12 cellular contexts compared by ENCODE assay signal in the genomic region with DNA sequence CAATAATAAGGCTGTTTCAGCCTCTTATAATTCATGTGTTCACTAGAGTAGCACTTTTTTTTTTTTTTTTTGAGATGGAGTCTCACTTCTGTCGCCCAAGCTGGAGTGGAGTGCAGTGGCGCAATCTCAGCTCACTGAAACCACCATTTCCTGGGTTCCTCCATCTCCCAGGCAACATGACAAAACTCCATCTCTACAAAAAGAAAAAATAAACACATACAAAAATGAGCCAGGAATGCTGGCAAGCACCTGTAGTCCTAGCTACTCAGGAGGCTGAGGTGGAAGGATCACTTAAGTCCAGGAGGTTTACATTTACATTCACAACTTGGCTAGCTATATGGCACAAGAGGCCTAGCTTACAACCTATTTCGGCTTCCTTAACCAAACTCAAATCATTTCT. TPM values are rescaled to one million over a fixed set of nuclear protein-coding genes. Genes with fewer than 3 reads are reported as not detected.
A peak's percentile ranks its signal among the peaks of the same experiment; 100 is the strongest.
DNase-seq lines count a peak whose midpoint lies in the region; ATAC-seq and TF ChIP-seq lines count a peak whose summit lies in the region.
"Had no signal": no experiment of that assay in that cellular context is flagged by ENCODE, and none has a peak within 500 bp of the region (broad histone marks: within the 10 kb centered on the region; RNA-seq: fewer than 3 reads in every experiment).

No MANE protein-coding gene starts in this region.

- DNase-seq in activated T-cell treated with anti-CD3 and anti-CD28 coated beads, Interleukin-2, amount 50 U/mL, for 72 hours = no peak
- DNase-seq in activated T-cell treated with anti-CD3 and anti-CD28 coated beads, Interleukin-2, amount 50 U/mL, for 48 hours = no peak
- DNase-seq in MV-4-11 (lab: John Stamatoyannopoulos, UW) (peak; percentile 87), spleen (peak; percentile 78), NCI-H748 (lab: John Stamatoyannopoulos, UW; ENCODE audit: unreplicated experiment) (no peak), Peyer's patch (no peak), adrenal gland (no peak)
- DNase-seq: EL, NCI-H2171, occipital lobe had no signal

- H3K4me1 ChIP-seq in spleen (peaks cover 5 to 69% (median 32%) of the 10 kb centered on the region in 6 donors), Peyer's patch (no peaks in the 10 kb centered on the region), adrenal gland (replicated peaks in 1 of 2) (peaks cover 0 to 4% of the 10 kb centered on the region in 2 donors)

- ATAC-seq in activated T-cell treated with anti-CD3 and anti-CD28 coated beads, Interleukin-2, amount 50 U/mL, for 72 hours (replicated peaks in 1 of 2) = peak in 1 of 2 donors; percentile 30
- ATAC-seq: GM23338 had no signal

- peaks cover 21% of the 10 kb centered on the region for H3K4me1 Mint-ChIP-seq in activated T-cell treated with anti-CD3 and anti-CD28 coated beads, Interleukin-2, amount 50 U/mL, for 72 hours (ENCODE audit: low read depth)
- peaks cover 24% of the 10 kb centered on the region for H3K4me1 Mint-ChIP-seq in dendritic cell treated with granulocyte-macrophage colony-stimulating factor and Interleukin-4, amounts not matched to agents 40 ng/mL and 50 ng/mL, for 4 days (ENCODE audit: low read depth)

- peak overlapping the region in 1 of 8 donors; percentile 19 for H3K4me3 ChIP-seq in spleen
- no peak overlapping the region for H3K4me3 ChIP-seq in Peyer's patch
- no peak overlapping the region for H3K4me3 ChIP-seq in adrenal gland
- H3K4me3 ChIP-seq: GM23338 had no signal

- H3K27ac Mint-ChIP-seq in activated T-cell treated with anti-CD3 and anti-CD28 coated beads, Interleukin-2, amount 50 U/mL, for 72 hours = peak overlapping the region; percentile 54
- peak overlapping the region; percentile 75 for H3K27ac Mint-ChIP-seq in dendritic cell treated with granulocyte-macrophage colony-stimulating factor and Interleukin-4, amounts not matched to agents 40 ng/mL and 50 ng/mL, for 4 days
- H3K27ac Mint-ChIP-seq: GM23338 had no signal

- TF ChIP-seq CTCF in spleen (IDR thresholded peaks at IDR 0.05 in 8 of 11, conservative IDR thresholded peaks at IDR 0.05 in 3 of 11) (no peak), Peyer's patch (IDR thresholded peaks at IDR 0.05) (no peak), adrenal gland (IDR thresholded peaks at IDR 0.05) (no peak)

- peaks cover 3 to 100% (median 87%) of the 10 kb centered on the region in 6 donors for H3K36me3 ChIP-seq in spleen
- H3K36me3 ChIP-seq in Peyer's patch = peaks cover 0 to 85% (median 0%) of the 10 kb centered on the region in 3 donors
- H3K36me3 ChIP-seq in adrenal gland (replicated peaks in 1 of 2) = peaks cover 0 to 62% of the 10 kb centered on the region in 2 donors

- no peaks in the 10 kb centered on the region for H3K27me3 Mint-ChIP-seq in activated T-cell treated with anti-CD3 and anti-CD28 coated beads, Interleukin-2, amount 50 U/mL, for 72 hours (ENCODE audit: low read depth)
- H3K27me3 Mint-ChIP-seq in dendritic cell treated with granulocyte-macrophage colony-stimulating factor and Interleukin-4, amounts not matched to agents 40 ng/mL and 50 ng/mL, for 4 days = no peaks in the 10 kb centered on the region

- TF ChIP-seq POLR2A in spleen (IDR thresholded peaks at IDR 0.05) = no peak
- no peak for TF ChIP-seq POLR2A in Peyer's patch (IDR thresholded peaks at IDR 0.05)
- no peak for TF ChIP-seq POLR2A in adrenal gland (IDR thresholded peaks at IDR 0.05)

- H3K27me3 ChIP-seq in spleen (replicated peaks in 1 of 7) = no peaks in the 10 kb centered on the region
- no peaks in the 10 kb centered on the region for H3K27me3 ChIP-seq in Peyer's patch
- no peaks in the 10 kb centered on the region for H3K27me3 ChIP-seq in adrenal gland

- WGBS in spleen, 5 donors = 60 to 67% (median 66%) methylated on average over 3 of the region's 3 CpGs
- WGBS in adrenal gland, 4 donors = 76 to 82% (median 78%) methylated on average over 3 of the region's 3 CpGs

- H3K9me3 Mint-ChIP-seq in activated T-cell treated with anti-CD3 and anti-CD28 coated beads, Interleukin-2, amount 50 U/mL, for 72 hours = no peaks in the 10 kb centered on the region
- no peaks in the 10 kb centered on the region for H3K9me3 Mint-ChIP-seq in dendritic cell treated with granulocyte-macrophage colony-stimulating factor and Interleukin-4, amounts not matched to agents 40 ng/mL and 50 ng/mL, for 4 days
- H3K9me3 Mint-ChIP-seq: GM23338 had no signal

- intact Hi-C loops in dendritic cell treated with granulocyte-macrophage colony-stimulating factor and Interleukin-4, amounts not matched to agents 40 ng/mL and 50 ng/mL, for 4 days (cut with micrococcal nuclease) = no loop called here
- intact Hi-C loops in spleen (cut with DNase I; ENCODE audit: low total_unique reads) = loop anchor here (10.0 kb wide), 1 partner anchor 112 kb away; no protein-coding TSS in a partner anchor
- intact Hi-C loops in adrenal gland (cut with DNase I) = loop anchor here in 1 of 2 donors (10.0 kb wide), 1 partner anchor 122 kb away; no protein-coding TSS in a partner anchor

- peaks cover 9 to 22% of the 10 kb centered on the region in 2 donors for H3K36me3 Mint-ChIP-seq in activated T-cell treated with anti-CD3 and anti-CD28 coated beads, Interleukin-2, amount 50 U/mL, for 72 hours (ENCODE audit: insufficient read depth in 2 of 2)
- peaks cover 91% of the 10 kb centered on the region for H3K36me3 Mint-ChIP-seq in dendritic cell treated with granulocyte-macrophage colony-stimulating factor and Interleukin-4, amounts not matched to agents 40 ng/mL and 50 ng/mL, for 4 days (ENCODE audit: low read depth)

- peak overlapping the region in 7 of 8 donors; percentile 40 to 81 (median 65) for H3K27ac ChIP-seq in spleen
- H3K27ac ChIP-seq in Peyer's patch = no peak overlapping the region
- no peak overlapping the region for H3K27ac ChIP-seq in adrenal gland

- H3K9me3 ChIP-seq in spleen (no peaks in the 10 kb centered on the region), Peyer's patch (no peaks in the 10 kb centered on the region), adrenal gland (replicated peaks in 1 of 3) (no peaks in the 10 kb centered on the region)

- H3K4me3 Mint-ChIP-seq in activated T-cell treated with anti-CD3 and anti-CD28 coated beads, Interleukin-2, amount 50 U/mL, for 72 hours = no peak overlapping the region
- no peak overlapping the region for H3K4me3 Mint-ChIP-seq in dendritic cell treated with granulocyte-macrophage colony-stimulating factor and Interleukin-4, amounts not matched to agents 40 ng/mL and 50 ng/mL, for 4 days
- H3K4me3 Mint-ChIP-seq: GM23338 had no signal

RNA-seq across cellular contexts. Expression of a gene that starts 6.8 kb away (rescaled TPM):
- 10 to 100 TPM; 70.2 to 76.5 TPM for total RNA-seq in activated T-cell treated with anti-CD3 and anti-CD28 coated beads, Interleukin-2, amount 50 U/mL, for 72 hours
- total RNA-seq in spleen (100 to 1,000 TPM in 2 of 7 donors, 10 to 100 TPM in 5; 48.9 to 107 (median 84.5) TPM), Peyer's patch (100 to 1,000 TPM in 1 of 4 donors, 10 to 100 TPM in 3; 26.3 to 106 (median 47.5) TPM), adrenal gland (10 to 100 TPM; 14.2 to 56.9 (median 40.0) TPM)
- polyA plus RNA-seq in spleen (10 to 100 TPM; 28.1 to 52.2 (median 33.4) TPM), adrenal gland (10 to 100 TPM; 41.4 to 71.0 (median 53.4) TPM)

RNA-seq across cellular contexts. Expression of a gene that starts 25.1 kb away (rescaled TPM):
- 100 to 1,000 TPM; 112 to 124 TPM for total RNA-seq in activated T-cell treated with anti-CD3 and anti-CD28 coated beads, Interleukin-2, amount 50 U/mL, for 72 hours
- total RNA-seq in spleen (100 to 1,000 TPM; 252 to 415 (median 300) TPM), Peyer's patch (100 to 1,000 TPM; 104 to 161 (median 130) TPM), adrenal gland (1,000 to 10,000 TPM in 2 of 8 donors, 100 to 1,000 TPM in 6; 429 to 1,200 (median 517) TPM)
- polyA plus RNA-seq in spleen (100 to 1,000 TPM; 360 to 652 (median 488) TPM), adrenal gland (100 to 1,000 TPM in 2 of 3 donors, 10 to 100 TPM in 1; 60.3 to 942 (median 567) TPM)

RNA-seq across cellular contexts. Expression of a gene that starts 56.1 kb away (rescaled TPM):
- 1 to 10 TPM; 4.6 to 7.0 TPM for total RNA-seq in activated T-cell treated with anti-CD3 and anti-CD28 coated beads, Interleukin-2, amount 50 U/mL, for 72 hours
- total RNA-seq in spleen (10 to 100 TPM in 3 of 7 donors, 1 to 10 TPM in 4; 7.6 to 15.0 (median 9.3) TPM), Peyer's patch (10 to 100 TPM in 1 of 4 donors, 1 to 10 TPM in 3; 4.4 to 24.8 (median 5.3) TPM), adrenal gland (1 to 10 TPM; 3.4 to 7.4 (median 5.0) TPM)
- polyA plus RNA-seq in spleen (1 to 10 TPM; 4.1 to 8.1 (median 8.0) TPM), adrenal gland (10 to 100 TPM in 2 of 3 donors, 1 to 10 TPM in 1; 7.9 to 17.9 (median 15.1) TPM)

Comparison
In these comparisons a context has a peak if more than half of its experiments do, and no peak if none do; other contexts are left out.
1. DNase-seq: peak in MV-4-11 (single experiment) and spleen (single experiment); none in activated T-cell treated with anti-CD3 and anti-CD28 coated beads, Interleukin-2, amount 50 U/mL, for 72 hours (0 of 2), activated T-cell treated with anti-CD3 and anti-CD28 coated beads, Interleukin-2, amount 50 U/mL, for 48 hours (0 of 2), NCI-H748 (single experiment), Peyer's patch (0 of 3) and adrenal gland (0 of 7).
2. H3K27ac ChIP-seq: peak in spleen (7 of 8); none in Peyer's patch (0 of 4) and adrenal gland (0 of 5).